ENCODE assay signal across 22 cellular contexts in the genomic region with DNA sequence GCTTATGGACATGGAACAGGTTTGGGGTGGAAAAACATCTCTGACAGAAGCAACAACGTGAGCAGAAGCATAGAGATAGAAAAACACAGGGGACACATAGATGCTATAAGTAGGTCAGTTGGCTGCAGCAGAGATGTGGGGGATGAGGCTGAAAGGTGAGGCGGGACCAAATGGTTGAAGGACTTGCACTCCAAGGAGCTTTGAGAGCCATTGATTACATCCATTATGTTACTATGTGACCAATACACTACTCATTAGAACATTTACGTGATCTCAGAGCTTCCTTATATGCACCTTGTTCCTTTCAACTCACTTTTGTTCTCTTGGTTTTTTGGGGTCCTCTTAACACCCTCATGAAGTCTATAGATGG.
"Had no signal": no experiment of that assay in that cellular context is flagged by ENCODE, and none has a peak within 500 bp of the region (broad histone marks: within the 10 kb centered on the region; RNA-seq: fewer than 3 reads in every experiment).

No MANE protein-coding gene starts in this region.

- DNase-seq: kidney glomerular epithelial cell; left cardiac atrium; lower lobe of right lung; mesenchymal stem cell; naive B cell; nucleus accumbens; pancreas; posterior cingulate gyrus; retina; right cardiac atrium; sigmoid colon; small intestine; spleen; stimulated activated CD4-positive, alpha-beta T cell treated with anti-CD3 and anti-CD28 coated beads, Interleukin-4, amount 100 ng/mL, for 24 hours; stimulated activated naive CD4-positive, alpha-beta T cell; uterus had no signal

- FAIRE-seq: keratinocyte, pancreas, small intestine had no signal

- H3K36me3 ChIP-seq: lower lobe of right lung, prostate gland, sigmoid colon, spleen, suprapubic skin, tibial nerve, uterus had no signal

- H3K4me1 ChIP-seq: lower lobe of right lung, pancreas, prostate gland, sigmoid colon, spleen, suprapubic skin, tibial nerve, uterus had no signal

- H3K27me3 ChIP-seq: pancreas had no signal

- H3K4me3 ChIP-seq: lower lobe of right lung, pancreas, prostate gland, sigmoid colon, spleen, suprapubic skin, tibial nerve, uterus had no signal

- H3K27ac ChIP-seq: lower lobe of right lung, pancreas, prostate gland, sigmoid colon, spleen, suprapubic skin, tibial nerve, uterus had no signal

- ATAC-seq: left cardiac atrium; left lobe of liver; lower lobe of right lung; pancreas; right cardiac atrium; stimulated activated effector memory CD8-positive, alpha-beta T cell treated with anti-CD3 and anti-CD28 coated beads, Interleukin-12 subunit alpha, Interleukin-12 subunit beta, amount 100 ng/mL, for 72 hours had no signal

- H3K9me3 ChIP-seq: lower lobe of right lung, pancreas, prostate gland, sigmoid colon, spleen, suprapubic skin, tibial nerve, uterus had no signal
